ENCODE assay signal across 34 cellular contexts in genomic region chr4:83605216-83605615, GRCh38.
DNase-seq lines count a peak whose midpoint lies in the region; ATAC-seq, FAIRE-seq and TF ChIP-seq lines count a peak whose summit lies in the region.
"Had no signal": no experiment of that assay in that cellular context is flagged by ENCODE, and none has a peak within 500 bp of the region (broad histone marks: within the 10 kb centered on the region; RNA-seq: fewer than 3 reads in every experiment).

No MANE protein-coding gene starts in this region.

- no peak for TF ChIP-seq CTCF in heart left ventricle (IDR thresholded peaks at IDR 0.05)
- TF ChIP-seq CTCF in H1 (IDR thresholded peaks at IDR 0.05; ENCODE audit: control extremely low read depth in 1 of 3, insufficient read depth in 1 of 3, low read depth in 1 of 3, low read length in 3 of 3): no peak

- no peak overlapping the region for H2BK12ac ChIP-seq in H1 (ENCODE audit: low read depth, low read length)

- H4K5ac ChIP-seq in H1 (ENCODE audit: insufficient read length, low read depth, low read length): no peak overlapping the region

- no peaks in the 10 kb centered on the region for H4K20me1 ChIP-seq in H1 (replicated peaks in 1 of 2; ENCODE audit: control insufficient read depth in 1 of 2, insufficient read depth in 2 of 2, low read length in 2 of 2)

- no peak for FAIRE-seq in H1 (lab: Jason Lieb, UNC)
- FAIRE-seq: GM12878 had no signal

- no peak overlapping the region for H2AK5ac ChIP-seq in H1 (ENCODE audit: low read depth, low read length)

- DNase-seq in heart left ventricle (no peak), cardiac septum (ENCODE audit: low spot score) (no peak), H1 (ENCODE audit: low read depth in 1 of 2, low spot score in 2 of 2) (no peak), left colon (no peak)
- no peak for DNase-seq in activated naive CD4-positive, alpha-beta T cell treated with anti-CD3 and anti-CD28 coated beads, Interleukin-2, amount 50 U/mL, for 72 hours (ENCODE audit: low spot score in 2 of 2)
- no peak for DNase-seq in activated T-helper 1 cell treated with anti-CD3 and anti-CD28 coated beads, Interleukin-12 subunit alpha, Interleukin-12 subunit beta, Interleukin-2, Interleukin-4 antibody, amounts not matched to agents 30 ng/mL and 10 ng/mL and 1 ng/mL, durations not matched to agents 14 hours and 24 hours and 36 hours (ENCODE audit: low spot score)
- DNase-seq: 8988T; activated CD4-positive, alpha-beta T cell treated with anti-CD3 and anti-CD28 coated beads, Interleukin-2, amount 50 U/mL, for 1 hour; activated naive CD8-positive, alpha-beta T cell treated with anti-CD3 and anti-CD28 coated beads, Interleukin-2, amount 50 U/mL, for 24 hours; activated T-cell treated with anti-CD3 and anti-CD28 coated beads, Interleukin-2, amount 50 U/mL, for 1 hour; cerebellar nuclear complex; COR-L47; dermis blood vessel endothelial cell; endodermal cell; glutamatergic neuron; islet precursor cell; midbrain; MV-4-11; naive thymus-derived CD4-positive, alpha-beta T cell; NCI-H1436; NCI-H2081 treated with DMSO at 0.1 percent for 48 hours; NCI-H226; NCI-H748 treated with DMSO at 0.1 percent for 48 hours; occipital lobe; SJCRH30; stimulated activated CD4-positive, alpha-beta T cell treated with anti-CD3 and anti-CD28 coated beads, Interleukin-1b, Interleukin-23, amount 100 ng/mL, for 48 hours; stimulated activated naive CD4-positive, alpha-beta T cell treated with Interleukin-2 at 50 U/mL for 16 hours; T1000; uterus had no signal

- no peak overlapping the region for H2BK20ac ChIP-seq in H1 (ENCODE audit: low read length)

- H3K23ac ChIP-seq in H1 (ENCODE audit: insufficient read length): no peak overlapping the region

- H3K4me2 ChIP-seq in H1 (ENCODE audit: insufficient read depth in 1 of 2, low read depth in 2 of 2, low read length in 2 of 2): no peak overlapping the region; a peak in 1 of 4 replicates

- H2BK120ac ChIP-seq in H1 (replicated peaks; ENCODE audit: low read depth, low read length): no peak overlapping the region

- peaks cover 0 to 23% (median 6%) of the 10 kb centered on the region in 12 donors for H3K4me1 ChIP-seq in heart left ventricle
- no peaks in the 10 kb centered on the region for H3K4me1 ChIP-seq in H1 (replicated peaks in 1 of 4; ENCODE audit: control insufficient read depth in 3 of 4, insufficient read depth in 4 of 4, low read length in 3 of 4)
- peaks cover 6 to 25% (median 10%) of the 10 kb centered on the region in 3 donors for H3K4me1 ChIP-seq in skeletal muscle tissue (ENCODE audit: control insufficient read depth in 3 of 3, insufficient read depth in 3 of 3, low read length in 3 of 3)
- H3K4me1 ChIP-seq: SJCRH30, uterus had no signal

- TF ChIP-seq POLR2A in heart left ventricle (IDR thresholded peaks at IDR 0.05) (no peak), H1 (IDR thresholded peaks at IDR 0.05; ENCODE audit: control extremely low read depth in 1 of 2, low read depth in 2 of 2, low read length in 2 of 2) (no peak)

- H3K27me3 Mint-ChIP-seq in activated T-helper 1 cell treated with anti-CD3 and anti-CD28 coated beads, Interleukin-12 subunit alpha, Interleukin-12 subunit beta, Interleukin-2, Interleukin-4 antibody, amounts not matched to agents 30 ng/mL and 10 ng/mL and 1 ng/mL, durations not matched to agents 14 hours and 24 hours and 36 hours (ENCODE audit: insufficient read depth): peaks cover 16% of the 10 kb centered on the region
- H3K27me3 Mint-ChIP-seq: activated naive CD8-positive, alpha-beta T cell treated with anti-CD3 and anti-CD28 coated beads, Interleukin-2, amount 50 U/mL, for 24 hours had no signal

- peaks cover 0 to 4% (median 0%) of the 10 kb centered on the region in 12 donors for H3K9me3 ChIP-seq in heart left ventricle
- H3K9me3 ChIP-seq in H1 (ENCODE audit: insufficient read depth in 2 of 2, low read depth in 1 of 2, low read length in 1 of 2): no peaks in the 10 kb centered on the region
- no peaks in the 10 kb centered on the region for H3K9me3 ChIP-seq in skeletal muscle tissue (ENCODE audit: control insufficient read depth in 3 of 3, low read length in 3 of 3)
- H3K9me3 ChIP-seq: body of pancreas, uterus had no signal

- no peak overlapping the region for H4K8ac ChIP-seq in H1 (ENCODE audit: extremely low read depth, insufficient read depth, low read length)

- no peaks in the 10 kb centered on the region for H3K9me3 Mint-ChIP-seq in activated naive CD4-positive, alpha-beta T cell treated with anti-CD3 and anti-CD28 coated beads, Interleukin-2, amount 50 U/mL, for 72 hours
- H3K9me3 Mint-ChIP-seq in activated T-helper 1 cell treated with anti-CD3 and anti-CD28 coated beads, Interleukin-12 subunit alpha, Interleukin-12 subunit beta, Interleukin-2, Interleukin-4 antibody, amounts not matched to agents 30 ng/mL and 10 ng/mL and 1 ng/mL, durations not matched to agents 14 hours and 24 hours and 36 hours: no peaks in the 10 kb centered on the region
- H3K9me3 Mint-ChIP-seq: activated naive CD8-positive, alpha-beta T cell treated with anti-CD3 and anti-CD28 coated beads, Interleukin-2, amount 50 U/mL, for 24 hours; endodermal cell had no signal

- H2AFZ ChIP-seq in H1 (ENCODE audit: low read length): peak overlapping the region; percentile 63; the same call in 1 of the 2 replicates

- WGBS in heart left ventricle, 4 donors: 67 to 91% (median 71%) methylated on average over 3 of the region's 3 CpGs
- WGBS in H1 (ENCODE audit: extremely low coverage in 1 of 2, insufficient coverage in 1 of 2, insufficient read length in 1 of 2, insufficient replicate concordance in 2 of 2, low coverage in 1 of 2, low lambda C conversion rate in 2 of 2, missing lambda C conversion rate in 1 of 2), 2 experiments: 83% methylated on average over 3 of the region's 3 CpGs; no CpG with 5 or more reads in 1 of the 2 experiments

- H2BK5ac ChIP-seq in H1 (ENCODE audit: low read depth, low read length): no peak overlapping the region

- H3K27me3 ChIP-seq in heart left ventricle (no peaks in the 10 kb centered on the region), H1 (replicated peaks in 1 of 4; ENCODE audit: control insufficient read depth in 3 of 4, extremely low read depth in 1 of 4, insufficient read depth in 3 of 4, low read length in 3 of 4) (peaks cover 0 to 1% (median 0%) of the 10 kb centered on the region in 4 experiments; a peak in 1 of 7 replicates), skeletal muscle tissue (ENCODE audit: control insufficient read depth in 3 of 3, insufficient read depth in 3 of 3, low read length in 3 of 3) (no peaks in the 10 kb centered on the region)
- H3K27me3 ChIP-seq: body of pancreas, SJCRH30, uterus had no signal

- no peak for TF ChIP-seq EP300 in H1 (IDR thresholded peaks at IDR 0.05; ENCODE audit: borderline replicate concordance in 1 of 2, low read depth in 2 of 2, low read length in 2 of 2)

- peaks cover 0 to 29% (median 6%) of the 10 kb centered on the region in 9 donors for H3K36me3 ChIP-seq in heart left ventricle
- no peaks in the 10 kb centered on the region for H3K36me3 ChIP-seq in H1 (ENCODE audit: control insufficient read depth in 2 of 4, insufficient read depth in 4 of 4, low read length in 3 of 4)
- H3K36me3 ChIP-seq in skeletal muscle tissue (ENCODE audit: control insufficient read depth in 3 of 3, insufficient read depth in 3 of 3, low read length in 3 of 3): peaks cover 0 to 6% (median 2%) of the 10 kb centered on the region in 3 donors
- H3K36me3 ChIP-seq: SJCRH30, uterus had no signal

- no peak for ATAC-seq in heart left ventricle
- peak; percentile 10 for ATAC-seq in HG03439 (IDR thresholded peaks at IDR 0.05; ENCODE audit: unreplicated experiment)
- ATAC-seq in activated naive CD4-positive, alpha-beta T cell treated with anti-CD3 and anti-CD28 coated beads, Interleukin-2, amount 50 U/mL, for 72 hours: no peak
- ATAC-seq in left colon: no peak
- ATAC-seq: activated naive CD8-positive, alpha-beta T cell treated with anti-CD3 and anti-CD28 coated beads, Interleukin-2, amount 50 U/mL, for 24 hours; naive thymus-derived CD4-positive, alpha-beta T cell had no signal

- intact Hi-C loops in heart left ventricle (cut with DNase I): no loop called here
- intact Hi-C loops in cardiac septum (cut with DNase I): no loop called here
- intact Hi-C loops in left colon (cut with DNase I, micrococcal nuclease): no loop called here
- intact Hi-C loops in activated T-helper 1 cell treated with anti-CD3 and anti-CD28 coated beads, Interleukin-12 subunit alpha, Interleukin-12 subunit beta, Interleukin-2, Interleukin-4 antibody, amounts not matched to agents 30 ng/mL and 10 ng/mL and 1 ng/mL, durations not matched to agents 14 hours and 24 hours and 36 hours (cut with micrococcal nuclease): no loop called here

- no peaks in the 10 kb centered on the region for H3K79me2 ChIP-seq in H1 (ENCODE audit: control insufficient read depth in 1 of 2, insufficient read depth in 2 of 2, low read length in 2 of 2)

- no peaks in the 10 kb centered on the region for H3K4me1 Mint-ChIP-seq in activated T-helper 1 cell treated with anti-CD3 and anti-CD28 coated beads, Interleukin-12 subunit alpha, Interleukin-12 subunit beta, Interleukin-2, Interleukin-4 antibody, amounts not matched to agents 30 ng/mL and 10 ng/mL and 1 ng/mL, durations not matched to agents 14 hours and 24 hours and 36 hours (ENCODE audit: low read depth)
- H3K4me1 Mint-ChIP-seq: activated naive CD8-positive, alpha-beta T cell treated with anti-CD3 and anti-CD28 coated beads, Interleukin-2, amount 50 U/mL, for 24 hours; naive thymus-derived CD4-positive, alpha-beta T cell had no signal

- no peak overlapping the region for H2BK15ac ChIP-seq in H1 (ENCODE audit: low read length)

- no peak overlapping the region for H3K14ac ChIP-seq in H1 (ENCODE audit: insufficient read length)

- H3K4me3 ChIP-seq in heart left ventricle: no peak overlapping the region
- no peak overlapping the region for H3K4me3 ChIP-seq in H1 (ENCODE audit: extremely low read depth in 1 of 4, insufficient read depth in 2 of 4, low read depth in 3 of 4, low read length in 4 of 4)
- no peak overlapping the region for H3K4me3 ChIP-seq in skeletal muscle tissue (ENCODE audit: low read length in 3 of 3)
- H3K4me3 ChIP-seq: body of pancreas, GM12878, SJCRH30, uterus had no signal

- CTCF ChIA-PET in H1 (lab: Charles Lee; ENCODE audit: partially characterized antibody): interaction anchor here (0.6 to 1.5 kb wide), 3 partner anchors 9 to 280 kb away, joined by 3 to 5 read pairs (median 3); no protein-coding TSS in a partner anchor

- H3K9ac ChIP-seq in H1 (replicated peaks in 1 of 4; ENCODE audit: extremely low read depth in 1 of 4, low read depth in 3 of 4, low read length in 3 of 4) (no peak overlapping the region), skeletal muscle tissue (ENCODE audit: low read depth in 1 of 3, low read length in 3 of 3) (no peak overlapping the region)

- H3K36me3 Mint-ChIP-seq in activated naive CD4-positive, alpha-beta T cell treated with anti-CD3 and anti-CD28 coated beads, Interleukin-2, amount 50 U/mL, for 72 hours: no peaks in the 10 kb centered on the region
- no peaks in the 10 kb centered on the region for H3K36me3 Mint-ChIP-seq in activated T-helper 1 cell treated with anti-CD3 and anti-CD28 coated beads, Interleukin-12 subunit alpha, Interleukin-12 subunit beta, Interleukin-2, Interleukin-4 antibody, amounts not matched to agents 30 ng/mL and 10 ng/mL and 1 ng/mL, durations not matched to agents 14 hours and 24 hours and 36 hours (ENCODE audit: low read depth)

- H3K56ac ChIP-seq in H1 (replicated peaks; ENCODE audit: insufficient read length, low read depth, low read length): no peak overlapping the region

- H3K27ac ChIP-seq in heart left ventricle (peak overlapping the region in 7 of 12 donors; percentile 14 to 63 (median 30)), H1 (ENCODE audit: low read depth, low read length) (no peak overlapping the region), skeletal muscle tissue (ENCODE audit: low read depth, low read length) (peak overlapping the region; percentile 28)
- H3K27ac ChIP-seq: C4-2B, SJCRH30, uterus had no signal

- no peak for TF ChIP-seq RAD21 in H1 (IDR thresholded peaks at IDR 0.05 in 1 of 2, conservative IDR thresholded peaks at IDR 0.05 in 1 of 2; ENCODE audit: low read depth in 2 of 2, low read length in 2 of 2)

- H3K4ac ChIP-seq in H1 (replicated peaks; ENCODE audit: insufficient read length, low read depth, low read length): no peak overlapping the region

- POLR2A ChIA-PET in H1 (lab: Charles Lee; ENCODE audit: partially characterized antibody): interaction anchor here (1.0 kb wide), 1 partner anchor 8 kb away, joined by 3 read pairs; no protein-coding TSS in a partner anchor

- no peak overlapping the region for H3K27ac Mint-ChIP-seq in activated naive CD4-positive, alpha-beta T cell treated with anti-CD3 and anti-CD28 coated beads, Interleukin-2, amount 50 U/mL, for 72 hours
- no peak overlapping the region for H3K27ac Mint-ChIP-seq in activated T-helper 1 cell treated with anti-CD3 and anti-CD28 coated beads, Interleukin-12 subunit alpha, Interleukin-12 subunit beta, Interleukin-2, Interleukin-4 antibody, amounts not matched to agents 30 ng/mL and 10 ng/mL and 1 ng/mL, durations not matched to agents 14 hours and 24 hours and 36 hours
- H3K27ac Mint-ChIP-seq: activated naive CD8-positive, alpha-beta T cell treated with anti-CD3 and anti-CD28 coated beads, Interleukin-2, amount 50 U/mL, for 24 hours; endodermal cell; naive thymus-derived CD4-positive, alpha-beta T cell had no signal

- no peaks in the 10 kb centered on the region for H3K79me1 ChIP-seq in H1 (ENCODE audit: low read depth, low read length)

- H3K23me2 ChIP-seq in H1 (ENCODE audit: low read depth, low read length): no peaks in the 10 kb centered on the region

- H3K4me3 Mint-ChIP-seq in activated T-helper 1 cell treated with anti-CD3 and anti-CD28 coated beads, Interleukin-12 subunit alpha, Interleukin-12 subunit beta, Interleukin-2, Interleukin-4 antibody, amounts not matched to agents 30 ng/mL and 10 ng/mL and 1 ng/mL, durations not matched to agents 14 hours and 24 hours and 36 hours: no peak overlapping the region
- H3K4me3 Mint-ChIP-seq: activated naive CD8-positive, alpha-beta T cell treated with anti-CD3 and anti-CD28 coated beads, Interleukin-2, amount 50 U/mL, for 24 hours; endodermal cell; naive thymus-derived CD4-positive, alpha-beta T cell had no signal

- H4K91ac ChIP-seq in H1 (replicated peaks; ENCODE audit: insufficient read length, low read length): no peak overlapping the region

- H3K18ac ChIP-seq in H1 (ENCODE audit: extremely low read depth, low read length): no peak overlapping the region
